ENCODE assay signal across 1 cellular context in genomic region chr5:13553896-13554295, GRCh38.
TF ChIP-seq lines count a peak whose summit lies in the region.

No MANE protein-coding gene starts in this region.

TF ChIP-seq in WTC11, 78 proteins besides CTCF, POLR2A, EP300 and RAD21 (continued from another document and continues in another):
- TF ChIP-seq E2F5 (CRISPR knock-in tag; IDR thresholded peaks at IDR 0.05) (peak; percentile 72; the same call in 1 of the 2 replicates), AFF4 (CRISPR knock-in tag; IDR thresholded peaks at IDR 0.05; ENCODE audit: borderline replicate concordance) (no peak), EMX1 (CRISPR knock-in tag; IDR thresholded peaks at IDR 0.05) (no peak), ZNF671 (CRISPR knock-in tag; IDR thresholded peaks at IDR 0.05) (no peak), CREM (CRISPR knock-in tag; IDR thresholded peaks at IDR 0.05) (peak; percentile 68; the same call in 1 of the 2 replicates), ATF2 (CRISPR knock-in tag; IDR thresholded peaks at IDR 0.05; ENCODE audit: borderline replicate concordance, low read depth) (no peak), ZNF138 (CRISPR knock-in tag; conservative IDR thresholded peaks at IDR 0.05) (no peak), MXD4 (CRISPR knock-in tag; IDR thresholded peaks at IDR 0.05; ENCODE audit: borderline replicate concordance) (no peak), KAT7 (CRISPR knock-in tag; IDR thresholded peaks at IDR 0.05; ENCODE audit: borderline replicate concordance) (no peak), SP1 (CRISPR knock-in tag; conservative IDR thresholded peaks at IDR 0.05) (no peak), ZSCAN18 (CRISPR knock-in tag; IDR thresholded peaks at IDR 0.05) (no peak), AR (CRISPR knock-in tag; IDR thresholded peaks at IDR 0.05) (no peak), ZNF532 (CRISPR knock-in tag; IDR thresholded peaks at IDR 0.05; ENCODE audit: borderline replicate concordance) (no peak), ZNF232 (CRISPR knock-in tag; IDR thresholded peaks at IDR 0.05) (peak; percentile 37; the same call in 1 of the 2 replicates), JUN (CRISPR knock-in tag; IDR thresholded peaks at IDR 0.05) (peak; percentile 88; the same call in 1 of the 2 replicates), ZNF396 (CRISPR knock-in tag; IDR thresholded peaks at IDR 0.05; ENCODE audit: borderline replicate concordance) (no peak), E2F4 (CRISPR knock-in tag; IDR thresholded peaks at IDR 0.05; ENCODE audit: borderline replicate concordance, low read depth) (0 out of 2 replicates have a peak, but pooled peaks have one; percentile 39), SOX15 (CRISPR knock-in tag; IDR thresholded peaks at IDR 0.05) (no peak), USF1 (CRISPR knock-in tag; IDR thresholded peaks at IDR 0.05) (peak; percentile 58; the same call in 1 of the 2 replicates), ZNF425 (CRISPR knock-in tag; conservative IDR thresholded peaks at IDR 0.05) (no peak), ERG (CRISPR knock-in tag; IDR thresholded peaks at IDR 0.05) (no peak), NFATC4 (CRISPR knock-in tag; IDR thresholded peaks at IDR 0.05) (no peak), TCF7 (CRISPR knock-in tag; IDR thresholded peaks at IDR 0.05; ENCODE audit: low read depth) (0 out of 2 replicates have a peak, but pooled peaks have one; percentile 64), ATF6 (CRISPR knock-in tag; IDR thresholded peaks at IDR 0.05) (no peak), RELA (CRISPR knock-in tag; IDR thresholded peaks at IDR 0.05; ENCODE audit: borderline replicate concordance) (no peak), MLX (CRISPR knock-in tag; IDR thresholded peaks at IDR 0.05) (no peak), GABPB1 (CRISPR knock-in tag; IDR thresholded peaks at IDR 0.05) (no peak), SMAD3 (CRISPR knock-in tag; IDR thresholded peaks at IDR 0.05; ENCODE audit: borderline replicate concordance) (peak; percentile 40; the same call in 1 of the 2 replicates)
